ENCODE assay signal across 6 cellular contexts in genomic region chr15:35487417-35487816, GRCh38.
"Had no signal": no experiment of that assay in that cellular context is flagged by ENCODE, and none has a peak within 500 bp of the region (broad histone marks: within the 10 kb centered on the region; RNA-seq: fewer than 3 reads in every experiment).

No MANE protein-coding gene starts in this region.

- H2AFZ ChIP-seq: GM23248 had no signal

- H3K36me3 ChIP-seq: HAP-1 had no signal

- H3K9ac ChIP-seq: GM23248 had no signal

- DNase-seq: GM23248, GOT3, H7, IMR-90, KBM-7 had no signal

- H3K4me3 ChIP-seq: GM23248, HAP-1 had no signal

- H3K27ac ChIP-seq: GM23248 had no signal
